ENCODE assay signal across 8 cellular contexts in the genomic region with DNA sequence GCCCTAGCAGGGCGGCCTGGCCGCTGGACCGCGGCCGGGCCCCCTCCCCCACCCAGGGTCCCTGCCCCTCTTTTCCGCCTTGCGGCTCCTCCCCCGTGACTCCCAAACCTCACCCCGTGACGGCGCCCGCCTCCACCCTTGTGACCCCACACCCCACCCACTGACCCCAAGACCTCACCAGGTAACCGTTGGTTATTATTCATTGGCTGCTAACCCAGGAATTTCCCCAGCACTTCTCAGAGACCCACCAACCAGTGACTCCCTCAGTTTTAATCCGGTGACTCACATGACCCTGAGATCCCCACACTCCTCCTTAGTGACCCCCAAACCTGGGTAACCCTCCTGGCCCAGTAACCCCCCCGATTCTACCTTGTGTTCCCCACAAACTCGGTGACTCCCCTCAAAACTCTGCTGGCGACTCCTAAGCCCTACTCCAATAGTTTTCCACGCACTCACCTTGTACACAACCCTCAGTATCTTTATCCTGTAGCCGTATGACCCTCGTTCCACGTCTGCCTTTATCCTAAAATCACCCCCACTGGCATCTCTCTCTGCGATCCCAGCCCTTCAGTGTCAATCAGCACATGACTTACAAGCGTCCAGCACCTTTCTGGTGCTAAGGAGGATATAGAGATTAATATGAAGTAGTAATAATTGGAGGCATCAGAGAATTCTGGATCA. TPM values are rescaled to one million over a fixed set of nuclear protein-coding genes. Genes with fewer than 3 reads are reported as not detected.
DNase-seq lines count a peak whose midpoint lies in the region; ATAC-seq lines count a peak whose summit lies in the region.

No MANE protein-coding gene starts in this region.

- H3K4me1 ChIP-seq in ectodermal cell (ENCODE audit: control insufficient read depth, insufficient read depth, low read length) (peaks cover 14% of the 10 kb centered on the region), mesendoderm (ENCODE audit: control insufficient read depth, low read depth, low read length) (peaks cover 9% of the 10 kb centered on the region)

- H3K4me3 ChIP-seq in ectodermal cell (ENCODE audit: insufficient read depth, low read depth, low read length) = peak overlapping the region; percentile 55
- peak overlapping the region; percentile 74 for H3K4me3 ChIP-seq in mesendoderm (ENCODE audit: low read length)

- H2BK120ac ChIP-seq in mesendoderm (ENCODE audit: low read depth, low read length) = no peak overlapping the region

- peak; percentile 42 for ATAC-seq in GM18498 (IDR thresholded peaks at IDR 0.05; ENCODE audit: unreplicated experiment)
- ATAC-seq in HG02642 (IDR thresholded peaks at IDR 0.05; ENCODE audit: poor library complexity, unreplicated experiment) = peak; percentile 32

- peak overlapping the region; percentile 97 for H3K4me3 Mint-ChIP-seq in activated CD4-positive, alpha-beta memory T cell treated with anti-CD3 and anti-CD28 coated beads for 36 hours

- peak overlapping the region; percentile 99 for H3K4me2 ChIP-seq in mesendoderm (ENCODE audit: low read length)

- peak overlapping the region; percentile 92 for H4K5ac ChIP-seq in mesendoderm (ENCODE audit: low read length)

- H3K23ac ChIP-seq in mesendoderm (ENCODE audit: low read length) = no peak overlapping the region

- CTCF ChIA-PET in activated CD4-positive, alpha-beta memory T cell treated with anti-CD3 and anti-CD28 coated beads for 36 hours (lab: Charles Lee) = interaction anchor here (1.2 to 5.7 kb wide), 3 partner anchors 19 to 207 kb away, joined by 3 to 55 read pairs (median 8); no protein-coding TSS in a partner anchor

- H3K36me3 ChIP-seq in ectodermal cell (ENCODE audit: control insufficient read depth, insufficient read depth, low read length) (no peaks in the 10 kb centered on the region), mesendoderm (ENCODE audit: control insufficient read depth, insufficient read depth, low read length) (no peaks in the 10 kb centered on the region)

- no peak overlapping the region for H2BK15ac ChIP-seq in mesendoderm (replicated peaks; ENCODE audit: low read depth)

- no peaks in the 10 kb centered on the region for H3K9me3 Mint-ChIP-seq in activated CD4-positive, alpha-beta memory T cell treated with anti-CD3 and anti-CD28 coated beads for 36 hours

- H3K27me3 ChIP-seq in ectodermal cell (ENCODE audit: control insufficient read depth, insufficient read depth, low read length, poor library complexity, severe bottlenecking) = no peaks in the 10 kb centered on the region
- no peaks in the 10 kb centered on the region for H3K27me3 ChIP-seq in mesendoderm (ENCODE audit: insufficient read depth, low read length, poor library complexity)

- H4K8ac ChIP-seq in mesendoderm (ENCODE audit: low read depth, low read length) = peak overlapping the region; percentile 58

- peaks cover 6% of the 10 kb centered on the region for H3K79me1 ChIP-seq in mesendoderm (ENCODE audit: low read length)

- WGBS in ectodermal cell, 2 experiments = 3 to 6% methylated on average over 22 of the region's 23 CpGs
- no CpG with 5 or more reads among the region's 23 CpGs for WGBS in mesendoderm (ENCODE audit: extremely low coverage, insufficient coverage, low lambda C conversion rate)

- H3K27ac ChIP-seq in ectodermal cell (ENCODE audit: insufficient read depth, low read depth, low read length, poor library complexity, severe bottlenecking) = peak overlapping the region; percentile 95
- peak overlapping the region; percentile 95 for H3K27ac ChIP-seq in mesendoderm (ENCODE audit: low read depth, low read length)

- H3K4ac ChIP-seq in mesendoderm (ENCODE audit: low read depth, low read length) = peak overlapping the region; percentile 98

- H2BK5ac ChIP-seq in mesendoderm (ENCODE audit: low read length) = peak overlapping the region; percentile 86

- peak overlapping the region; percentile 95 for H3K9ac ChIP-seq in mesendoderm (ENCODE audit: low read length)

- intact Hi-C loops in activated CD4-positive, alpha-beta memory T cell treated with anti-CD3 and anti-CD28 coated beads for 36 hours (cut with micrococcal nuclease) = no loop called here

- H3K4me1 Mint-ChIP-seq in activated CD4-positive, alpha-beta memory T cell treated with anti-CD3 and anti-CD28 coated beads for 36 hours (ENCODE audit: low read depth) = peaks cover 43% of the 10 kb centered on the region

- DNase-seq in NCI-H2171 treated with DMSO at 0.1 percent for 48 hours (lab: John Stamatoyannopoulos, UW) (peak; percentile 71), mesendoderm (peak; percentile 90), ecto neural progenitor cell (ENCODE audit: low spot score) (no peak)
- peak; percentile 82 for DNase-seq in activated CD4-positive, alpha-beta memory T cell treated with anti-CD3 and anti-CD28 coated beads for 36 hours
- DNase-seq in stimulated activated CD8-positive, alpha-beta memory T cell treated with anti-CD3 and anti-CD28 coated beads, Interleukin-15, amount 100 ng/mL, for 1 hour (ENCODE audit: low read depth) = peak; percentile 57

- H3K27ac Mint-ChIP-seq in activated CD4-positive, alpha-beta memory T cell treated with anti-CD3 and anti-CD28 coated beads for 36 hours = peak overlapping the region; percentile 85

- H3K56ac ChIP-seq in mesendoderm (ENCODE audit: low read length) = peak overlapping the region; percentile 94

- H3K27me3 Mint-ChIP-seq in activated CD4-positive, alpha-beta memory T cell treated with anti-CD3 and anti-CD28 coated beads for 36 hours = no peaks in the 10 kb centered on the region

- no peaks in the 10 kb centered on the region for H3K79me2 ChIP-seq in mesendoderm (ENCODE audit: control insufficient read depth, insufficient read depth, low read length)

- peak overlapping the region; percentile 99 for H3K18ac ChIP-seq in mesendoderm (ENCODE audit: low read length)

- POLR2A ChIA-PET in activated CD4-positive, alpha-beta memory T cell treated with anti-CD3 and anti-CD28 coated beads for 36 hours (lab: Charles Lee) = interaction anchor here (0.7 to 1.3 kb wide), 2 partner anchors 8 to 38 kb away, joined by 3 to 4 read pairs; no protein-coding TSS in a partner anchor

- H3K9me3 ChIP-seq in ectodermal cell (ENCODE audit: control insufficient read depth, low read length) = no peaks in the 10 kb centered on the region

- H3K36me3 Mint-ChIP-seq in activated CD4-positive, alpha-beta memory T cell treated with anti-CD3 and anti-CD28 coated beads for 36 hours = no peaks in the 10 kb centered on the region

- peak overlapping the region; percentile 91 for H2AK5ac ChIP-seq in mesendoderm (ENCODE audit: low read length)

RNA-seq across cellular contexts. Expression of gene ZNF76, which starts 0.6 kb away (rescaled TPM):
- total RNA-seq in activated CD4-positive, alpha-beta memory T cell treated with anti-CD3 and anti-CD28 coated beads for 36 hours = 10 to 100 TPM; 35.2 to 38.5 TPM
- 49.6 TPM for polyA plus RNA-seq in ectodermal cell (2013, experiment 1 of 4)
- polyA plus RNA-seq in ectodermal cell (2013, experiment 2 of 4) = 38.9 TPM
- polyA plus RNA-seq in ectodermal cell (2013, experiment 3 of 4) = 39.3 TPM
- polyA plus RNA-seq in ectodermal cell (2013, experiment 4 of 4) = 41.1 TPM
- polyA plus RNA-seq in mesendoderm (2013, experiment 1 of 2) = 7.4 TPM
- 7.5 TPM for polyA plus RNA-seq in mesendoderm (2013, experiment 2 of 2)

RNA-seq across cellular contexts. Expression of gene DEF6, which starts 37.5 kb away (rescaled TPM):
- total RNA-seq in activated CD4-positive, alpha-beta memory T cell treated with anti-CD3 and anti-CD28 coated beads for 36 hours = 100 to 1,000 TPM; 103 TPM
- polyA plus RNA-seq in ectodermal cell (2013, experiment 1 of 4) = 0.57 TPM
- 0.59 TPM for polyA plus RNA-seq in ectodermal cell (2013, experiment 2 of 4)
- polyA plus RNA-seq in ectodermal cell (2013, experiment 3 of 4) = 0.59 TPM
- 0.81 TPM for polyA plus RNA-seq in ectodermal cell (2013, experiment 4 of 4)
- 3.8 TPM for polyA plus RNA-seq in mesendoderm (2013, experiment 1 of 2)
- 3.3 TPM for polyA plus RNA-seq in mesendoderm (2013, experiment 2 of 2)

RNA-seq across cellular contexts. Expression of gene SCUBE3, which starts 46.3 kb away (rescaled TPM):
- under 1 TPM in 1 of 2 experiments, not detected in 1; 0.02 TPM for total RNA-seq in activated CD4-positive, alpha-beta memory T cell treated with anti-CD3 and anti-CD28 coated beads for 36 hours
- 28.8 TPM for polyA plus RNA-seq in ectodermal cell (2013, experiment 1 of 4)
- polyA plus RNA-seq in ectodermal cell (2013, experiment 2 of 4) = 32.1 TPM
- 24.4 TPM for polyA plus RNA-seq in ectodermal cell (2013, experiment 3 of 4)
- polyA plus RNA-seq in ectodermal cell (2013, experiment 4 of 4) = 28.3 TPM
- 0.60 TPM for polyA plus RNA-seq in mesendoderm (2013, experiment 1 of 2)
- 0.53 TPM for polyA plus RNA-seq in mesendoderm (2013, experiment 2 of 2)
